ENCODE assay signal across 20 cellular contexts in genomic region chr1:33442141-33442540, GRCh38.
"Had no signal": no experiment of that assay in that cellular context is flagged by ENCODE, and none has a peak within 500 bp of the region (broad histone marks: within the 10 kb centered on the region; RNA-seq: fewer than 3 reads in every experiment).

No MANE protein-coding gene starts in this region.

- H3K4me3 Mint-ChIP-seq: activated CD4-positive, alpha-beta T cell treated with anti-CD3 and anti-CD28 coated beads for 36 hours; activated naive CD8-positive, alpha-beta T cell; activated T-helper 1 cell treated with anti-CD3 and anti-CD28 coated beads, Interleukin-12 subunit alpha, Interleukin-12 subunit beta, Interleukin-2, Interleukin-4 antibody, amounts not matched to agents 30 ng/mL and 10 ng/mL and 1 ng/mL, durations not matched to agents 14 hours and 24 hours and 36 hours; effector memory CD8-positive, alpha-beta T cell; naive B cell; T-helper 2 cell treated with Interferon-gamma antibody and Interleukin-4, amounts not matched to agents 5 μg/mL and 100 μg/mL, for 36 hours; WTC11 had no signal

- H3K9me3 Mint-ChIP-seq: activated T-helper 1 cell treated with anti-CD3 and anti-CD28 coated beads, Interleukin-12 subunit alpha, Interleukin-12 subunit beta, Interleukin-2, Interleukin-4 antibody, amounts not matched to agents 30 ng/mL and 10 ng/mL and 1 ng/mL, durations not matched to agents 14 hours and 24 hours and 36 hours; effector memory CD8-positive, alpha-beta T cell; naive B cell; T-helper 2 cell treated with Interferon-gamma antibody and Interleukin-4, amounts not matched to agents 5 μg/mL and 100 μg/mL, for 36 hours; WTC11 had no signal

- H3K4me3 ChIP-seq: body of pancreas, esophagus squamous epithelium, left lung, psoas muscle, tibial artery had no signal

- DNase-seq: activated CD4-positive, alpha-beta T cell treated with anti-CD3 and anti-CD28 coated beads for 36 hours; activated CD4-positive, alpha-beta T cell treated with anti-CD3 and anti-CD28 coated beads, Interleukin-2, amount 50 U/mL, for 48 hours; activated gamma-delta T cell treated with Interleukin-2 at 50 U/mL for 16 hours; amygdala; body of pancreas; effector memory CD8-positive, alpha-beta T cell; esophagus squamous epithelium; foreskin keratinocyte; hypothalamus; left lung; naive B cell; psoas muscle; stimulated activated naive CD8-positive, alpha-beta T cell treated with anti-CD3 and anti-CD28 coated beads, Interleukin-15, Interleukin-2, amounts not matched to agents 100 U/mL and 50 U/mL, for 24 hours; substantia nigra; tibial artery had no signal

- H3K36me3 Mint-ChIP-seq: activated naive CD8-positive, alpha-beta T cell; WTC11 had no signal

- ATAC-seq: activated CD4-positive, alpha-beta T cell treated with anti-CD3 and anti-CD28 coated beads for 36 hours; body of pancreas; effector memory CD8-positive, alpha-beta T cell; foreskin keratinocyte; left lung; psoas muscle; sciatic nerve; stimulated activated naive CD8-positive, alpha-beta T cell treated with anti-CD3 and anti-CD28 coated beads, Interleukin-15, Interleukin-2, amounts not matched to agents 100 U/mL and 50 U/mL, for 24 hours; WTC11 had no signal

- H3K27ac Mint-ChIP-seq: activated CD4-positive, alpha-beta T cell treated with anti-CD3 and anti-CD28 coated beads for 36 hours; activated naive CD8-positive, alpha-beta T cell; activated T-helper 1 cell treated with anti-CD3 and anti-CD28 coated beads, Interleukin-12 subunit alpha, Interleukin-12 subunit beta, Interleukin-2, Interleukin-4 antibody, amounts not matched to agents 30 ng/mL and 10 ng/mL and 1 ng/mL, durations not matched to agents 14 hours and 24 hours and 36 hours; effector memory CD8-positive, alpha-beta T cell; naive B cell; T-helper 2 cell treated with Interferon-gamma antibody and Interleukin-4, amounts not matched to agents 5 μg/mL and 100 μg/mL, for 36 hours; WTC11 had no signal

- H3K4me1 Mint-ChIP-seq: activated CD4-positive, alpha-beta T cell treated with anti-CD3 and anti-CD28 coated beads for 36 hours; naive B cell had no signal
